In the genomic region with DNA sequence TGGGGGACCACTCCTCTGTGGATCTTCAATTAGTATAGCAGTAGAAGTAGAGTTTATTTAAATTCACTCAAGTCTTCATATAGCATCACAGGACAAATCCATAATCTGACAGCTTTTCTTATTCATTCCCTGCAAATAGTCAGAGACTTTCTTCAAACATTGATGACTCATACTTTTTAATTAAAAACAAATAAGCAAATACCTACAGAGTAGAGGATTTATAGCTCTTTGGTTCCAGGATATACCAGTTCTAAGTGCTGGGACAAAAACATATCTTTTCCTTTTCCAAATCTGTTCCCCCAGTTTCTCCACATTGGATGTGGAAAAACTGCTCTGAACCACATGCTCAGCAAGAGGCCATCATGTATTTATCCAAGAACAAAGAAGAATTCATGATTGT, we compare ENCODE assay signal across 1 cellular context.
TF ChIP-seq lines count a peak whose summit lies in the region.

No MANE protein-coding gene starts in this region.

TF ChIP-seq in endothelial cell of umbilical vein, 7 proteins besides CTCF, POLR2A, EP300 and RAD21:
- TF ChIP-seq MYC (IDR thresholded peaks at IDR 0.05; ENCODE audit: low read depth, low read length) (no peak), FOS (IDR thresholded peaks at IDR 0.05; ENCODE audit: borderline replicate concordance, insufficient read depth, low read length) (peak; percentile 36)
